Comparison of ENCODE assay signal across 8 cellular contexts in the genomic region with DNA sequence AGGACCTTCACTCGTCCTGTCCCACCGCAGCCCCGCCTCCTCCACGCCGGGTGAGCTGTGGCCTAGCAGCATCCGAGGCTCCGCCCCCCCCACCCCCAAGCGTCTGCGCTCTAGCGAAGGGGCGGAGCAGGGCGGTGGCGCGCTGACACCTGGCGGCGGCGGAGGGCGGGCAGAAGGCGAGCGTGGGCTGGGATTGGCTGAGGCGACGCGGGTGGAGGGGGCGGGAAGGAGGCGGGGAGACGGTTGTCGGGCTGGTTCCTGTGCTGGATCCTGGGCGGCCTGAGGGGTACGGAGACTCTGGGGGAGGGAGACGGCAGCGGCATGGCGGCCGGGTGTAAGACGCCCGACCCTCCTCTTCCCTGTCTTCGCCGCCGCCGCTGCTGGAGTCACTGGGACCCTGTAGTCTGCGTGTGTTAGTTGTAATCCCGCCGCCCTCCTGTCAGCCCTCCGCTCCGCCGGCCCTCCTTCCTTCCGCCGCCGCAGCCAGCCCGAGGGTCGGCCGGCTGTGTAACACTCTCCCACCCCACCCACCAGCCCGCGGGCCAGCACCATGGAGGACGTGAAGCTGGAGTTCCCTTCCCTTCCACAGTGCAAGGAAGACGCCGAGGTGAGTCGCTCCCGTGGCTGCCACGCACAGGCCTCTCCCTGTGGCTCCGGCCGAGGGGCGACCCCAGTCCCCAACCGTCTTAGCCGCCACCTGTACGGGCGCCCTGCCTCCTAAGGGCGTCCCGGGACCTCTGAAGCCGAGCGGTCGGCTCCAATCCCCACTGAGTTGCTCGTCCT. TPM values are rescaled to one million over a fixed set of nuclear protein-coding genes. Genes with fewer than 3 reads are reported as not detected.
DNase-seq lines count a peak whose midpoint lies in the region; ATAC-seq and TF ChIP-seq lines count a peak whose summit lies in the region.

A gene with protein sequence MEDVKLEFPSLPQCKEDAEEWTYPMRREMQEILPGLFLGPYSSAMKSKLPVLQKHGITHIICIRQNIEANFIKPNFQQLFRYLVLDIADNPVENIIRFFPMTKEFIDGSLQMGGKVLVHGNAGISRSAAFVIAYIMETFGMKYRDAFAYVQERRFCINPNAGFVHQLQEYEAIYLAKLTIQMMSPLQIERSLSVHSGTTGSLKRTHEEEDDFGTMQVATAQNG (plus strand): TSS at position 242 of the 783 bp plus-strand sequence. CDS start 309 bp downstream, at position 551.

- TF ChIP-seq CTCF in BE2C (IDR thresholded peaks at IDR 0.05; ENCODE audit: low read depth, low read length) (no peak), choroid plexus epithelial cell (conservative IDR thresholded peaks at IDR 0.05; ENCODE audit: low read depth, low read length) (no peak)

- H3K9me3 ChIP-seq in BE2C, result no peaks in the 10 kb centered on the region

- no peaks in the 10 kb centered on the region for H3K27me3 ChIP-seq in BE2C

- CTCF ChIA-PET in activated CD4-positive, alpha-beta T cell treated with anti-CD3 and anti-CD28 coated beads for 36 hours (lab: Charles Lee), result interaction anchor here (0.7 to 1.4 kb wide), 6 partner anchors 11 to 566 kb away, joined by 3 to 5 read pairs (median 4); no protein-coding TSS in a partner anchor

- DNase-seq in BE2C, result peak; percentile 100
- peak; percentile 20 for DNase-seq in GM19240 (ENCODE audit: insufficient read length, low spot score)
- DNase-seq in NCI-H524 (lab: John Stamatoyannopoulos, UW), result peak; percentile 99
- DNase-seq in activated CD4-positive, alpha-beta T cell treated with anti-CD3 and anti-CD28 coated beads for 36 hours, result peak; percentile 99
- peak; percentile 99 for DNase-seq in choroid plexus epithelial cell (ENCODE audit: low read depth)
- DNase-seq in kidney glomerular epithelial cell (lab: John Stamatoyannopoulos, UW), result peak; percentile 97
- peak; percentile 97 to 98 for DNase-seq in stimulated activated CD4-positive, alpha-beta T cell treated with anti-CD3 and anti-CD28 coated beads, Interleukin-15, amount 100 ng/mL, for 48 hours (ENCODE audit: low read depth in 2 of 2)

- peak within 1 kb of the TSS; percentile 90 for H3K27ac Mint-ChIP-seq in activated CD4-positive, alpha-beta T cell treated with anti-CD3 and anti-CD28 coated beads for 36 hours

- no peaks in the 10 kb centered on the region; the same call in none of the 2 replicates for H3K4me1 ChIP-seq in BE2C

- no peaks in the 10 kb centered on the region for H3K27me3 Mint-ChIP-seq in activated CD4-positive, alpha-beta T cell treated with anti-CD3 and anti-CD28 coated beads for 36 hours

- peaks cover 33% of the 10 kb centered on the region for H3K4me1 Mint-ChIP-seq in activated CD4-positive, alpha-beta T cell treated with anti-CD3 and anti-CD28 coated beads for 36 hours

- H3K36me3 Mint-ChIP-seq in activated CD4-positive, alpha-beta T cell treated with anti-CD3 and anti-CD28 coated beads for 36 hours (ENCODE audit: low read depth), result peaks cover 38% of the 10 kb centered on the region

- peaks cover 27% of the 10 kb centered on the region for H3K36me3 ChIP-seq in BE2C

- POLR2A ChIA-PET in activated CD4-positive, alpha-beta T cell treated with anti-CD3 and anti-CD28 coated beads for 36 hours (lab: Charles Lee), result interaction anchor here (1.0 kb wide), 1 partner anchor 12 kb away, joined by 5 read pairs; no protein-coding TSS in a partner anchor

- intact Hi-C loops in activated CD4-positive, alpha-beta T cell treated with anti-CD3 and anti-CD28 coated beads for 36 hours (cut with DNase I, micrococcal nuclease), result loop anchor here (1.0 kb wide), 7 partner anchors 8 to 423 kb away; a partner anchor contains a TSS

- H3K9me3 Mint-ChIP-seq in activated CD4-positive, alpha-beta T cell treated with anti-CD3 and anti-CD28 coated beads for 36 hours (ENCODE audit: low read depth), result peaks cover 2% of the 10 kb centered on the region

- peak; percentile 91 for ATAC-seq in HG03457 (IDR thresholded peaks at IDR 0.05; ENCODE audit: unreplicated experiment)
- ATAC-seq in activated CD4-positive, alpha-beta T cell treated with anti-CD3 and anti-CD28 coated beads for 36 hours, result peak; percentile 97

- H3K4me3 ChIP-seq in BE2C (ENCODE audit: low read depth, low read length) (peak within 1 kb of the TSS; percentile 97), choroid plexus epithelial cell (ENCODE audit: low read depth, low read length) (peak within 1 kb of the TSS; percentile 75)

- peak within 1 kb of the TSS; percentile 93 for H3K4me3 Mint-ChIP-seq in activated CD4-positive, alpha-beta T cell treated with anti-CD3 and anti-CD28 coated beads for 36 hours

RNA-seq across cellular contexts. Expression of the gene that starts here (rescaled TPM):
- polyA plus RNA-seq in BE2C (2012; ENCODE audit: insufficient read depth, insufficient read length, low read depth), result 1.8 TPM
- total RNA-seq in activated CD4-positive, alpha-beta T cell treated with anti-CD3 and anti-CD28 coated beads for 36 hours, result 10 to 100 TPM; 13.1 to 13.3 TPM

Comparison
In these comparisons a context has a peak if more than half of its experiments do, and no peak if none do; other contexts are left out.
1. Peak in every context shown above with its lines: DNase-seq, ATAC-seq and H3K4me3 ChIP-seq.
2. DNase-seq: peak in every context shown above with its lines; median percentile 100 in BE2C; 99 in NCI-H524; 99 in activated CD4-positive, alpha-beta T cell treated with anti-CD3 and anti-CD28 coated beads for 36 hours; 99 in choroid plexus epithelial cell; 98 in stimulated activated CD4-positive, alpha-beta T cell treated with anti-CD3 and anti-CD28 coated beads, Interleukin-15, amount 100 ng/mL, for 48 hours; 97 in kidney glomerular epithelial cell; 20 in GM19240.